Comparison of ENCODE assay signal across 8 cellular contexts in genomic region chr12:53499261-53500118, GRCh38. TPM values are rescaled to one million over a fixed set of nuclear protein-coding genes. Genes with fewer than 3 reads are reported as not detected.
DNase-seq lines count a peak whose midpoint lies in the region; ATAC-seq, FAIRE-seq and TF ChIP-seq lines count a peak whose summit lies in the region.

Gene MAP3K12, minus strand, starts transcription at chr12:53499458. Its CDS starts 12,067 bp downstream, at chr12:53487391.

- H3K4me3 ChIP-seq in neutrophil (ENCODE audit: low read depth in 1 of 2, low read length in 1 of 2) (peak within 1 kb of the TSS; percentile 72 to 78), thoracic aorta (peak within 1 kb of the TSS; percentile 87)

- no peaks in the 10 kb centered on the region for H3K36me3 ChIP-seq in neutrophil
- H3K36me3 ChIP-seq in thoracic aorta = no peaks in the 10 kb centered on the region

- TF ChIP-seq CTCF in neutrophil (IDR thresholded peaks at IDR 0.05) (no peak), thoracic aorta (IDR thresholded peaks at IDR 0.05) (peak; percentile 24)

- ATAC-seq in thoracic aorta (ENCODE audit: insufficient number of reproducible peaks, low FRiP score, low read depth) (no peak), GM21423 (IDR thresholded peaks at IDR 0.05; ENCODE audit: unreplicated experiment) (no peak)

- H3K4me1 ChIP-seq in neutrophil (ENCODE audit: control insufficient read depth in 1 of 2, insufficient read depth in 1 of 2, low read depth in 1 of 2, low read length in 1 of 2) (peaks cover 22 to 27% of the 10 kb centered on the region in 2 experiments), thoracic aorta (ENCODE audit: control insufficient read depth in 1 of 2, low read depth in 2 of 2) (peaks cover 20 to 42% of the 10 kb centered on the region in 2 donors)

- DNase-seq in A172 (ENCODE audit: low spot score) = no peak
- DNase-seq in GM19239 (ENCODE audit: insufficient read length, low spot score) = no peak
- DNase-seq in RPMI8226 = peak; percentile 69
- peak; percentile 62 for DNase-seq in activated naive CD4-positive, alpha-beta T cell treated with anti-CD3 and anti-CD28 coated beads, Interleukin-2, amount 50 U/mL, for 16 hours
- peak; percentile 48 for DNase-seq in germinal center (ENCODE audit: low spot score)
- DNase-seq in thoracic aorta (ENCODE audit: low spot score) = no peak

- H3K27me3 ChIP-seq in neutrophil (peaks cover 13% of the 10 kb centered on the region), thoracic aorta (replicated peaks; ENCODE audit: insufficient read depth) (no peaks in the 10 kb centered on the region)

- FAIRE-seq in GM19239 (lab: Jason Lieb, UNC) = peak; percentile 76

- no peaks in the 10 kb centered on the region for H3K9me3 ChIP-seq in neutrophil
- no peaks in the 10 kb centered on the region for H3K9me3 ChIP-seq in thoracic aorta

- peak within 1 kb of the TSS; percentile 90 for H3K27ac ChIP-seq in neutrophil
- H3K27ac ChIP-seq in thoracic aorta = peak within 1 kb of the TSS; percentile 98 to 99

RNA-seq across cellular contexts. Expression of gene MAP3K12, which starts in this region (rescaled TPM):
- total RNA-seq in A172 (2014; rRNA removed; shearing (Covaris generic)) = 14.0 and 14.7 TPM in 2 replicates
- total RNA-seq in thoracic aorta = 10 to 100 TPM; 27.9 to 36.8 TPM

Comparison
In these comparisons a context has a peak if more than half of its experiments do, and no peak if none do; other contexts are left out.
1. DNase-seq: peak in RPMI8226 (single experiment), activated naive CD4-positive, alpha-beta T cell treated with anti-CD3 and anti-CD28 coated beads, Interleukin-2, amount 50 U/mL, for 16 hours (single experiment) and germinal center (single experiment); none in A172 (single experiment), GM19239 (single experiment) and thoracic aorta (single experiment).